In genomic region chr11:8720376-8720775, GRCh38 we compare ENCODE assay signal across 10 cellular contexts. TPM values are rescaled to one million over a fixed set of nuclear protein-coding genes. Genes with fewer than 3 reads are reported as not detected.
DNase-seq lines count a peak whose midpoint lies in the region; ATAC-seq and TF ChIP-seq lines count a peak whose summit lies in the region.
"Had no signal": no experiment of that assay in that cellular context is flagged by ENCODE, and none has a peak within 500 bp of the region (broad histone marks: within the 10 kb centered on the region; RNA-seq: fewer than 3 reads in every experiment).

No MANE protein-coding gene starts in this region.

- H3K9me3 ChIP-seq in AG04450 (ENCODE audit: control insufficient read depth, insufficient read depth, low read length) = no peaks in the 10 kb centered on the region
- H3K9me3 ChIP-seq in sigmoid colon = no peaks in the 10 kb centered on the region

- 62 to 64% methylated on average over 3 of the region's 3 CpGs for WGBS in sigmoid colon, 2 donors

- H3K27ac ChIP-seq in AG04450 (ENCODE audit: low read depth, low read length) = peak overlapping the region; percentile 96
- H3K27ac ChIP-seq in sigmoid colon = peak overlapping the region; percentile 90 to 98 (median 96)

- no peak for TF ChIP-seq POLR2A in sigmoid colon (IDR thresholded peaks at IDR 0.05)

- no peak overlapping the region for H3K4me3 ChIP-seq in AG04450 (ENCODE audit: low read depth, low read length)
- H3K4me3 ChIP-seq in sigmoid colon = no peak overlapping the region

- H3K36me3 ChIP-seq in sigmoid colon = peaks cover 11 to 36% (median 16%) of the 10 kb centered on the region in 4 donors

- intact Hi-C loops in sigmoid colon (cut with DNase I) = no loop called here

- peaks cover 0 to 97% (median 96%) of the 10 kb centered on the region in 4 donors for H3K4me1 ChIP-seq in sigmoid colon

- no peak for DNase-seq in AG04450 (ENCODE audit: low read depth, low spot score)
- peak; percentile 28 for DNase-seq in glomerular visceral epithelial cell (ENCODE audit: extremely low spot score)
- DNase-seq in sigmoid colon = no peak
- no peak for DNase-seq in NCI-H1436 (lab: John Stamatoyannopoulos, UW)
- DNase-seq in central memory CD4-positive, alpha-beta T cell = no peak
- DNase-seq: NCI-H2081 treated with DMSO at 0.1 percent for 48 hours had no signal

- TF ChIP-seq CTCF in AG04450 (IDR thresholded peaks at IDR 0.05; ENCODE audit: low read depth, low read length) (no peak), sigmoid colon (IDR thresholded peaks at IDR 0.05) (no peak)

- H3K27me3 ChIP-seq in AG04450 (ENCODE audit: control insufficient read depth, insufficient read depth, low read length) (no peaks in the 10 kb centered on the region), sigmoid colon (no peaks in the 10 kb centered on the region)

- ATAC-seq in SK-N-SH treated with all-trans-retinoic acid at 6 μM for 48 hours = peak; percentile 23
- ATAC-seq in HG02840 (IDR thresholded peaks at IDR 0.05; ENCODE audit: low FRiP score, unreplicated experiment) = no peak
- ATAC-seq in HG03342 (IDR thresholded peaks at IDR 0.05; ENCODE audit: unreplicated experiment) = no peak
- ATAC-seq: activated CD4-positive, CD25-positive, alpha-beta regulatory T cell treated with anti-CD3 and anti-CD28 coated beads, Interleukin-2, amount 50 U/mL, for 24 hours had no signal

- POLR2A ChIA-PET in AG04450 (lab: Yijun Ruan, JAX) = interaction anchor here (1.0 to 2.3 kb wide), 5 partner anchors 8 to 48 kb away, joined by 3 to 10 read pairs (median 3); no protein-coding TSS in a partner anchor

- no peak for TF ChIP-seq EP300 in sigmoid colon (IDR thresholded peaks at IDR 0.05)

- CTCF ChIA-PET in AG04450 (lab: Charles Lee) = interaction anchor here (1.2 to 1.4 kb wide), 2 partner anchors 48 to 241 kb away, joined by 3 to 4 read pairs; no protein-coding TSS in a partner anchor

TF ChIP-seq in SK-N-SH treated with all-trans-retinoic acid at 6 μM for 48 hours, 23 proteins besides CTCF, POLR2A, EP300 and RAD21:
- no peak for TF ChIP-seq POU6F1 (CRISPR knock-in tag; IDR thresholded peaks at IDR 0.05; ENCODE audit: borderline replicate concordance, low read depth)
- TF ChIP-seq RARB (CRISPR knock-in tag; IDR thresholded peaks at IDR 0.05) = no peak
- no peak for TF ChIP-seq BACH2 (CRISPR knock-in tag; IDR thresholded peaks at IDR 0.05; ENCODE audit: borderline replicate concordance)
- TF ChIP-seq PATZ1 (CRISPR knock-in tag; IDR thresholded peaks at IDR 0.05; ENCODE audit: borderline replicate concordance) = no peak
- no peak for TF ChIP-seq TOX (CRISPR knock-in tag; IDR thresholded peaks at IDR 0.05; ENCODE audit: borderline replicate concordance)

RNA-seq across cellular contexts. Expression of gene RPL27A, which starts 37.8 kb away (rescaled TPM):
- polyA plus RNA-seq in AG04450 (2011; rRNA removed) (941 and 1,068 TPM in 2 replicates), sigmoid colon (1,000 to 10,000 TPM; 3,631 to 4,200 (median 4,078) TPM)
- polyA minus RNA-seq in AG04450 (2011; rRNA and poly(A)+ RNA removed) = 269 and 283 TPM in 2 replicates
- 1,000 to 10,000 TPM; 1,472 to 2,262 (median 1,872) TPM for total RNA-seq in sigmoid colon

RNA-seq across cellular contexts. Expression of gene TRIM66, which starts 37.9 kb away (rescaled TPM):
- 4.2 and 6.3 TPM in 2 replicates for polyA plus RNA-seq in AG04450 (2011; rRNA removed)
- polyA minus RNA-seq in AG04450 (2011; rRNA and poly(A)+ RNA removed) = 9.2 and 9.8 TPM in 2 replicates
- 10 to 100 TPM in 2 of 4 donors, 1 to 10 TPM in 2; 1.8 to 24.4 (median 10.2) TPM for total RNA-seq in sigmoid colon
- polyA plus RNA-seq in sigmoid colon = 1 to 10 TPM in 2 of 3 donors, under 1 TPM in 1; 0.60 to 4.9 (median 2.3) TPM
